ENCODE assay signal across 16 cellular contexts in the genomic region with DNA sequence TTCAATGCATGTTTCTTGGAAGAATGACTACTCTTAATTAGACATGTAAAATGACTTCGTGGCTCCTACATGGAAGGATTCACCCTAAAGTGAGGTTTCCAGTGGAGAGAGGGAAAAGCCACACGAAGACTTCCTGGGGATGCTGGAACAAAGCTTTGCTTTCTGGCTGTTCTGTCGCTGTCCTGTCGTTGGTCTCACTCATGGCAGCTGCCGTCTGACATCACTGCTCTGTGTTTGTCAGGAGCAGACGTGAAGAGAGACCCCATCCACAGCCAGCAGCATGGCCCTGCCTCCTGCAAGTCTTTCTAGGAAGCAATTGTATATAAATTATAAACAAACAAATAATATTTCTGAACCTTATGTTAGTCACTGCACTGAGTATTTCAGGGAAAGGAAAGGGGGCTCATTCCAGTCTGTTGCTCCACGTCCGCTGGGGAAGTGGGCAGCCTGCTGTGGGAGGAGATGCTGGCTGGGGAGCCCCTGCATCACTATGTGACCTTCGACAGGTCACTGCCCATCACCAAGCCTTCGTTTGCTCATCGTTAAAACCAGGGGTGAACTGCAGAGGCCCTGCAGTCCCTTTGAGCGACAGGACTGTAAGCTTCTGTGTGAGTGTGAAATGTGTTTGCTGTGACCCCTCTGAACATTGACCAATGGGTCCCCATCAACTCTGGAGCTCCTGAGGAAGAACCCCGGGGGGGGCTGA.
DNase-seq lines count a peak whose midpoint lies in the region; TF ChIP-seq lines count a peak whose summit lies in the region.
"Had no signal": no experiment of that assay in that cellular context is flagged by ENCODE, and none has a peak within 500 bp of the region (broad histone marks: within the 10 kb centered on the region; RNA-seq: fewer than 3 reads in every experiment).

No MANE protein-coding gene starts in this region.

- H3K27me3 ChIP-seq in CD8-positive, alpha-beta memory T cell (ENCODE audit: insufficient read depth, low read length, poor library complexity, severe bottlenecking), result peaks cover 3% of the 10 kb centered on the region
- H3K27me3 ChIP-seq in endodermal cell (ENCODE audit: control insufficient read depth, insufficient read depth, low read length, poor library complexity, severe bottlenecking), result no peaks in the 10 kb centered on the region
- H3K27me3 ChIP-seq in trophoblast cell (ENCODE audit: insufficient read depth, low read length), result no peaks in the 10 kb centered on the region
- H3K27me3 ChIP-seq in tibial nerve, result no peaks in the 10 kb centered on the region
- H3K27me3 ChIP-seq: ovary, vagina had no signal

- H3K9ac ChIP-seq in endodermal cell (ENCODE audit: extremely low read depth, low read length, poor library complexity, severe bottlenecking) (no peak overlapping the region), trophoblast cell (ENCODE audit: low read length) (no peak overlapping the region)

- no peak overlapping the region for H3K27ac ChIP-seq in CD8-positive, alpha-beta memory T cell (ENCODE audit: low read depth, low read length)
- H3K27ac ChIP-seq in endodermal cell (ENCODE audit: low read depth, low read length), result no peak overlapping the region
- no peak overlapping the region for H3K27ac ChIP-seq in trophoblast cell (ENCODE audit: low read depth, low read length)
- H3K27ac ChIP-seq in tibial nerve, result peak overlapping the region in 1 of 4 donors; percentile 23

- no peaks in the 10 kb centered on the region for H3K9me3 ChIP-seq in CD8-positive, alpha-beta memory T cell (ENCODE audit: low read length)
- no peaks in the 10 kb centered on the region for H3K9me3 ChIP-seq in endodermal cell (ENCODE audit: control insufficient read depth, low read length)
- H3K9me3 ChIP-seq in trophoblast cell (ENCODE audit: insufficient read depth, low read depth, low read length), result no peaks in the 10 kb centered on the region
- H3K9me3 ChIP-seq in tibial nerve, result no peaks in the 10 kb centered on the region
- H3K9me3 ChIP-seq: ovary, vagina had no signal

- H4K12ac ChIP-seq in trophoblast cell (ENCODE audit: low read depth, low read length), result no peak overlapping the region

- peak overlapping the region; percentile 32 for H3K18ac ChIP-seq in trophoblast cell (ENCODE audit: low read length)

- H4K8ac ChIP-seq in trophoblast cell (ENCODE audit: low read depth, low read length), result peak overlapping the region; percentile 55

- H3K4me3 ChIP-seq in CD8-positive, alpha-beta memory T cell (ENCODE audit: low read length), result no peak overlapping the region
- H3K4me3 ChIP-seq in endodermal cell (ENCODE audit: low read length), result no peak overlapping the region
- no peak overlapping the region for H3K4me3 ChIP-seq in trophoblast cell (ENCODE audit: low read depth, low read length)
- no peak overlapping the region for H3K4me3 ChIP-seq in tibial nerve
- H3K4me3 ChIP-seq: vagina had no signal

- no peak overlapping the region for H2AFZ ChIP-seq in trophoblast cell (ENCODE audit: insufficient read depth, low read length, poor library complexity)

- H4K91ac ChIP-seq in trophoblast cell (ENCODE audit: low read depth, low read length), result peak overlapping the region; percentile 88

- peaks cover 3% of the 10 kb centered on the region for H3K79me2 ChIP-seq in trophoblast cell (ENCODE audit: control insufficient read depth, insufficient read depth, low read length, poor library complexity)

- H2BK120ac ChIP-seq in trophoblast cell (ENCODE audit: insufficient read depth, low read length, poor library complexity), result peak overlapping the region; percentile 81

- H2AK5ac ChIP-seq in trophoblast cell (ENCODE audit: low read length), result peak overlapping the region; percentile 87

- H3K27me3 Mint-ChIP-seq in T-helper 2 cell treated with Interferon-gamma antibody and Interleukin-4, amounts not matched to agents 5 μg/mL and 100 μg/mL, for 36 hours (ENCODE audit: low read depth), result peaks cover 22% of the 10 kb centered on the region
- H3K27me3 Mint-ChIP-seq in CD8-positive, alpha-beta memory T cell, result peaks cover 6 to 17% of the 10 kb centered on the region in 2 donors
- peaks cover 5% of the 10 kb centered on the region for H3K27me3 Mint-ChIP-seq in endodermal cell (ENCODE audit: insufficient read depth)

- DNase-seq in T-helper 2 cell treated with Interferon-gamma antibody and Interleukin-4, amounts not matched to agents 5 μg/mL and 100 μg/mL, for 36 hours (ENCODE audit: low spot score), result no peak
- DNase-seq in T-helper 2 cell, result no peak
- no peak for DNase-seq in CD8-positive, alpha-beta memory T cell
- peak; percentile 58 for DNase-seq in endodermal cell
- no peak for DNase-seq in trophoblast cell
- no peak for DNase-seq in NCI-H524 treated with DMSO at 0.1 percent for 48 hours (lab: John Stamatoyannopoulos, UW)
- no peak for DNase-seq in erythroblast (lab: John Stamatoyannopoulos, UW)
- DNase-seq in tibial nerve (ENCODE audit: low spot score in 2 of 2), result no peak
- DNase-seq: activated CD8-positive, alpha-beta memory T cell treated with anti-CD3 and anti-CD28 coated beads for 24 hours; KG1; NCI-H1092 treated with DMSO at 0.1 percent for 48 hours; NCI-H2171; NCI-H82; small intestine had no signal

- peaks cover 27% of the 10 kb centered on the region for H3K79me1 ChIP-seq in trophoblast cell (ENCODE audit: low read length)

- no peak overlapping the region for H3K27ac Mint-ChIP-seq in T-helper 2 cell treated with Interferon-gamma antibody and Interleukin-4, amounts not matched to agents 5 μg/mL and 100 μg/mL, for 36 hours
- H3K27ac Mint-ChIP-seq in CD8-positive, alpha-beta memory T cell, result peak overlapping the region in 4 of 8 donors; percentile 44 to 76 (median 51)
- no peak overlapping the region for H3K27ac Mint-ChIP-seq in endodermal cell

- no peak overlapping the region for H3K4me2 ChIP-seq in trophoblast cell (ENCODE audit: low read length)

- peak overlapping the region; percentile 33 for H3K4ac ChIP-seq in trophoblast cell (ENCODE audit: low read depth, low read length)

- peak overlapping the region; percentile 69 for H3K4me3 Mint-ChIP-seq in T-helper 2 cell treated with Interferon-gamma antibody and Interleukin-4, amounts not matched to agents 5 μg/mL and 100 μg/mL, for 36 hours
- H3K4me3 Mint-ChIP-seq in CD8-positive, alpha-beta memory T cell, result peak overlapping the region in 5 of 7 donors; percentile 23 to 80 (median 69)
- H3K4me3 Mint-ChIP-seq in endodermal cell, result no peak overlapping the region

- POLR2A ChIA-PET in CD8-positive, alpha-beta memory T cell (lab: Charles Lee), result interaction anchor here (1.0 kb wide), 1 partner anchor 15 kb away, joined by 4 read pairs; no protein-coding TSS in a partner anchor

- CTCF ChIA-PET in CD8-positive, alpha-beta memory T cell (lab: Charles Lee), result interaction anchor here (1.2 kb wide), 1 partner anchor 16 kb away, joined by 3 read pairs; no protein-coding TSS in a partner anchor

- no peak overlapping the region for H3K23ac ChIP-seq in trophoblast cell (ENCODE audit: low read length)

- peak overlapping the region; percentile 89 for H2BK12ac ChIP-seq in trophoblast cell (ENCODE audit: low read length)

- no peak for TF ChIP-seq EP300 in tibial nerve (IDR thresholded peaks at IDR 0.05)

- TF ChIP-seq CTCF in endodermal cell (conservative IDR thresholded peaks at IDR 0.05) (no peak), tibial nerve (IDR thresholded peaks at IDR 0.05) (no peak)

- TF ChIP-seq POLR2A in erythroblast (IDR thresholded peaks at IDR 0.05; ENCODE audit: low read length), result no peak
- no peak for TF ChIP-seq POLR2A in tibial nerve (IDR thresholded peaks at IDR 0.05)

- H3K36me3 ChIP-seq in CD8-positive, alpha-beta memory T cell (ENCODE audit: insufficient read depth, low read length), result no peaks in the 10 kb centered on the region
- H3K36me3 ChIP-seq in endodermal cell (ENCODE audit: control insufficient read depth, insufficient read depth, low read length), result no peaks in the 10 kb centered on the region
- no peaks in the 10 kb centered on the region for H3K36me3 ChIP-seq in trophoblast cell (ENCODE audit: control insufficient read depth in 1 of 2, insufficient read depth in 2 of 2, low read length in 2 of 2)
- no peaks in the 10 kb centered on the region for H3K36me3 ChIP-seq in tibial nerve
- H3K36me3 ChIP-seq: ovary, vagina had no signal

- peaks cover 12% of the 10 kb centered on the region for H3K9me3 Mint-ChIP-seq in T-helper 2 cell treated with Interferon-gamma antibody and Interleukin-4, amounts not matched to agents 5 μg/mL and 100 μg/mL, for 36 hours
- H3K9me3 Mint-ChIP-seq in CD8-positive, alpha-beta memory T cell, result peaks cover 3 to 25% (median 15%) of the 10 kb centered on the region in 5 donors
- H3K9me3 Mint-ChIP-seq in endodermal cell, result no peaks in the 10 kb centered on the region

- H3K14ac ChIP-seq in trophoblast cell (ENCODE audit: low read length), result peak overlapping the region; percentile 70

- H3K4me1 Mint-ChIP-seq in T-helper 2 cell treated with Interferon-gamma antibody and Interleukin-4, amounts not matched to agents 5 μg/mL and 100 μg/mL, for 36 hours (ENCODE audit: low read depth), result peaks cover 47% of the 10 kb centered on the region
- H3K4me1 Mint-ChIP-seq in CD8-positive, alpha-beta memory T cell, result peaks cover 75 to 81% (median 78%) of the 10 kb centered on the region in 3 donors
- H3K4me1 Mint-ChIP-seq in endodermal cell, result peaks cover 57% of the 10 kb centered on the region

- peaks cover 80% of the 10 kb centered on the region for H3K4me1 ChIP-seq in CD8-positive, alpha-beta memory T cell (ENCODE audit: insufficient read depth, low read length)
- peaks cover 24% of the 10 kb centered on the region for H3K4me1 ChIP-seq in endodermal cell (ENCODE audit: control insufficient read depth, insufficient read depth, low read length)
- H3K4me1 ChIP-seq in trophoblast cell (ENCODE audit: control insufficient read depth in 1 of 2, insufficient read depth in 2 of 2, low read length in 2 of 2), result peaks cover 20 to 23% of the 10 kb centered on the region in 2 experiments
- peaks cover 0 to 32% (median 11%) of the 10 kb centered on the region in 4 donors for H3K4me1 ChIP-seq in tibial nerve

- 79 to 85% methylated on average over 6 to 13 of the region's 13 CpGs for WGBS in endodermal cell (ENCODE audit: insufficient coverage in 1 of 2, insufficient read length in 1 of 2), 2 experiments
- WGBS in trophoblast cell (ENCODE audit: extremely low coverage, insufficient coverage, insufficient read length), result no CpG with 5 or more reads among the region's 13 CpGs
- 69 to 83% methylated on average over 13 of the region's 13 CpGs for WGBS in tibial nerve, 2 donors

- H3K36me3 Mint-ChIP-seq in T-helper 2 cell treated with Interferon-gamma antibody and Interleukin-4, amounts not matched to agents 5 μg/mL and 100 μg/mL, for 36 hours (ENCODE audit: low read depth), result peaks cover 10% of the 10 kb centered on the region
- H3K36me3 Mint-ChIP-seq in CD8-positive, alpha-beta memory T cell, result peaks cover 3 to 21% (median 4%) of the 10 kb centered on the region in 3 donors
- no peaks in the 10 kb centered on the region for H3K36me3 Mint-ChIP-seq in endodermal cell (ENCODE audit: low read depth)

- peak overlapping the region; percentile 66 for H2BK5ac ChIP-seq in trophoblast cell (ENCODE audit: low read depth, low read length, poor library complexity)
